ENCODE assay signal across 26 cellular contexts in genomic region chr7:2278026-2278425, GRCh38. TPM values are rescaled to one million over a fixed set of nuclear protein-coding genes. Genes with fewer than 3 reads are reported as not detected.
DNase-seq lines count a peak whose midpoint lies in the region; ATAC-seq and TF ChIP-seq lines count a peak whose summit lies in the region.
"Had no signal": no experiment of that assay in that cellular context is flagged by ENCODE, and none has a peak within 500 bp of the region (broad histone marks: within the 10 kb centered on the region; RNA-seq: fewer than 3 reads in every experiment).

No MANE protein-coding gene starts in this region.

- H2BK5ac ChIP-seq in neuronal stem cell (ENCODE audit: low read length): peak overlapping the region; percentile 11

- H3K27ac Mint-ChIP-seq in activated B cell treated with CpG ODN at 0.5 μM for 24 hours: peak overlapping the region; percentile 37
- H3K27ac Mint-ChIP-seq: CD4-positive, CD25-positive, alpha-beta regulatory T cell had no signal

- no peak overlapping the region for H3K14ac ChIP-seq in neuronal stem cell (ENCODE audit: low read length)

- no peak overlapping the region for H4K8ac ChIP-seq in neuronal stem cell (ENCODE audit: low read depth, low read length)

- no peak overlapping the region for H3K4ac ChIP-seq in neuronal stem cell (ENCODE audit: low read length)

- WGBS in neuronal stem cell (ENCODE audit: extremely low coverage in 2 of 2, insufficient read length in 2 of 2, insufficient replicate concordance in 1 of 2), 2 donors: no CpG with 5 or more reads among the region's 11 CpGs

- H4K91ac ChIP-seq in neuronal stem cell (ENCODE audit: low read depth, low read length, poor library complexity): no peak overlapping the region

- no peak overlapping the region for H3K27ac ChIP-seq in neuronal stem cell (replicated peaks; ENCODE audit: low read length)
- H3K27ac ChIP-seq: BLaER1, SJSA1 had no signal

- H3K4me3 ChIP-seq in neuronal stem cell (ENCODE audit: low read length in 2 of 2) (no peak overlapping the region), BE2C (ENCODE audit: low read depth, low read length) (no peak overlapping the region)
- H3K4me3 ChIP-seq: BLaER1, SJSA1 had no signal

- H3K79me1 ChIP-seq in neuronal stem cell (ENCODE audit: low read depth, low read length): peaks cover 10% of the 10 kb centered on the region

- H3K23ac ChIP-seq in neuronal stem cell (ENCODE audit: low read depth, low read length, poor library complexity): peak overlapping the region; percentile 73

- H3K4me1 ChIP-seq in neuronal stem cell (ENCODE audit: control insufficient read depth in 2 of 2, insufficient read depth in 1 of 2, low read depth in 1 of 2, low read length in 2 of 2) (peaks cover 9 to 10% of the 10 kb centered on the region in 2 donors), BE2C (peaks cover 10% of the 10 kb centered on the region)
- H3K4me1 ChIP-seq: SJSA1 had no signal

- H3K9me3 ChIP-seq in neuronal stem cell (replicated peaks in 1 of 2; ENCODE audit: control insufficient read depth in 2 of 2, insufficient read depth in 1 of 2, low read depth in 1 of 2, low read length in 2 of 2) (peaks cover 0 to 1% of the 10 kb centered on the region in 2 donors), BE2C (no peaks in the 10 kb centered on the region)
- H3K9me3 ChIP-seq: BLaER1, SJSA1 had no signal

- no peak overlapping the region for H2BK15ac ChIP-seq in neuronal stem cell (ENCODE audit: low read length)

- no peaks in the 10 kb centered on the region for H3K27me3 Mint-ChIP-seq in activated B cell treated with CpG ODN at 0.5 μM for 24 hours
- H3K27me3 Mint-ChIP-seq: CD4-positive, CD25-positive, alpha-beta regulatory T cell had no signal

- TF ChIP-seq CTCF in activated B cell treated with CpG ODN at 0.5 μM for 24 hours (IDR thresholded peaks at IDR 0.05) (no peak), BE2C (IDR thresholded peaks at IDR 0.05; ENCODE audit: low read depth, low read length) (no peak)

- peaks cover 30% of the 10 kb centered on the region for H3K4me1 Mint-ChIP-seq in activated B cell treated with CpG ODN at 0.5 μM for 24 hours

- H2AK5ac ChIP-seq in neuronal stem cell (ENCODE audit: low read depth, low read length): no peak overlapping the region

- CTCF ChIA-PET in activated B cell treated with CpG ODN at 0.5 μM for 24 hours (lab: Charles Lee): interaction anchor here (1.4 kb wide), 1 partner anchor 70 kb away, joined by 4 read pairs; no protein-coding TSS in a partner anchor

- peak; percentile 24 for DNase-seq in Right ventricle myocardium superior
- no peak for DNase-seq in left ventricle myocardium superior
- no peak for DNase-seq in activated B cell treated with CpG ODN at 0.5 μM for 24 hours
- no peak for DNase-seq in neuronal stem cell (ENCODE audit: low spot score)
- DNase-seq in middle frontal gyrus (ENCODE audit: extremely low spot score, low spot score): no peak
- DNase-seq in BE2C: no peak
- DNase-seq in anterior cingulate cortex (lab: John Stamatoyannopoulos, UW): no peak
- DNase-seq: 8988T; ACHN; CD4-positive, CD25-positive, alpha-beta regulatory T cell; DMS53; Karpas-422; NCI-H1092 treated with DMSO at 0.1 percent for 48 hours; NCI-H1436; NCI-H187; NCI-H2081 treated with DMSO at 0.1 percent for 48 hours; NCI-H2171; NCI-H345; NCI-H524; NCI-H774; NK-92 treated with Interleukin-12 subunit alpha and Interleukin-12 subunit beta, amount 100 ng/mL, for 24 hours; PC-3 had no signal

- H2AFZ ChIP-seq in neuronal stem cell (ENCODE audit: low read length): no peak overlapping the region

- peaks cover 47% of the 10 kb centered on the region for H3K36me3 Mint-ChIP-seq in activated B cell treated with CpG ODN at 0.5 μM for 24 hours (ENCODE audit: low read depth)

- no peak overlapping the region for H2BK120ac ChIP-seq in neuronal stem cell (ENCODE audit: low read depth, low read length)

- no peak overlapping the region for H3K9ac ChIP-seq in neuronal stem cell (ENCODE audit: low read depth, low read length, poor library complexity)
- H3K9ac ChIP-seq: BLaER1 had no signal

- POLR2A ChIA-PET in activated B cell treated with CpG ODN at 0.5 μM for 24 hours (lab: Charles Lee): no interaction called here

- no peaks in the 10 kb centered on the region for H3K27me3 ChIP-seq in neuronal stem cell (ENCODE audit: control insufficient read depth in 3 of 3, insufficient read depth in 3 of 3, low read depth in 1 of 3, low read length in 3 of 3)
- no peaks in the 10 kb centered on the region for H3K27me3 ChIP-seq in BE2C
- H3K27me3 ChIP-seq: BLaER1, SJSA1 had no signal

- no peak overlapping the region for H2BK12ac ChIP-seq in neuronal stem cell (ENCODE audit: low read length)

- ATAC-seq in Right ventricle myocardium superior (ENCODE audit: poor library complexity) (no peak), left ventricle myocardium superior (no peak), activated B cell treated with CpG ODN at 0.5 μM for 24 hours (ENCODE audit: low read depth) (no peak), HG02763 (IDR thresholded peaks at IDR 0.05; ENCODE audit: unreplicated experiment) (no peak)
- ATAC-seq: PC-3, Right ventricle myocardium inferior had no signal

- no peaks in the 10 kb centered on the region for H3K9me3 Mint-ChIP-seq in activated B cell treated with CpG ODN at 0.5 μM for 24 hours
- H3K9me3 Mint-ChIP-seq: CD4-positive, CD25-positive, alpha-beta regulatory T cell had no signal

- no peak overlapping the region for H3K4me2 ChIP-seq in neuronal stem cell (ENCODE audit: insufficient read depth, low read length, poor library complexity, severe bottlenecking)
- H3K4me2 ChIP-seq: BLaER1 had no signal

- H3K36me3 ChIP-seq in neuronal stem cell (replicated peaks in 1 of 2; ENCODE audit: control insufficient read depth in 2 of 2, insufficient read depth in 2 of 2, low read length in 2 of 2) (peaks cover 12 to 37% of the 10 kb centered on the region in 2 donors), BE2C (no peaks in the 10 kb centered on the region)

- H3K4me3 Mint-ChIP-seq in activated B cell treated with CpG ODN at 0.5 μM for 24 hours: no peak overlapping the region
- H3K4me3 Mint-ChIP-seq: CD4-positive, CD25-positive, alpha-beta regulatory T cell had no signal

- no peak overlapping the region for H3K18ac ChIP-seq in neuronal stem cell (ENCODE audit: low read length)

- intact Hi-C loops in Right ventricle myocardium superior (cut with DNase I) (no loop called here), left ventricle myocardium superior (cut with micrococcal nuclease) (no loop called here), activated B cell treated with CpG ODN at 0.5 μM for 24 hours (cut with micrococcal nuclease) (no loop called here)

RNA-seq across cellular contexts. Expression of gene NUDT1, which starts 36.0 kb away (rescaled TPM):
- total RNA-seq in Right ventricle myocardium superior (10.6 TPM), left ventricle myocardium superior (13.2 TPM), activated B cell treated with CpG ODN at 0.5 μM for 24 hours (38.0 and 42.6 TPM in 2 replicates)
- polyA plus RNA-seq in neuronal stem cell (2013, experiment 1 of 2): 46.7 TPM
- polyA plus RNA-seq in neuronal stem cell (2013, experiment 2 of 2): 46.4 TPM
- polyA plus RNA-seq in BE2C (2012; ENCODE audit: insufficient read depth, insufficient read length, low read depth): 96.1 TPM

RNA-seq across cellular contexts. Expression of gene MRM2, which starts 36.0 kb away (rescaled TPM):
- total RNA-seq in Right ventricle myocardium superior: 20.0 TPM
- total RNA-seq in left ventricle myocardium superior: 23.5 TPM
- total RNA-seq in activated B cell treated with CpG ODN at 0.5 μM for 24 hours: 35.3 and 36.5 TPM in 2 replicates
- polyA plus RNA-seq in neuronal stem cell (2013, experiment 1 of 2): 21.4 TPM
- 21.4 TPM for polyA plus RNA-seq in neuronal stem cell (2013, experiment 2 of 2)
- polyA plus RNA-seq in BE2C (2012; ENCODE audit: insufficient read depth, insufficient read length, low read depth): 76.2 TPM

RNA-seq across cellular contexts. Expression of gene SNX8, which starts 36.2 kb away (rescaled TPM):
- total RNA-seq in Right ventricle myocardium superior (19.1 TPM), left ventricle myocardium superior (16.7 TPM), activated B cell treated with CpG ODN at 0.5 μM for 24 hours (175 and 181 TPM in 2 replicates)
- 10.4 TPM for polyA plus RNA-seq in neuronal stem cell (2013, experiment 1 of 2)
- 12.5 TPM for polyA plus RNA-seq in neuronal stem cell (2013, experiment 2 of 2)
- polyA plus RNA-seq in BE2C (2012; ENCODE audit: insufficient read depth, insufficient read length, low read depth): 46.3 TPM

RNA-seq across cellular contexts. Expression of gene MAD1L1, which starts 45.3 kb away (rescaled TPM):
- total RNA-seq in Right ventricle myocardium superior (17.9 TPM), left ventricle myocardium superior (19.1 TPM), activated B cell treated with CpG ODN at 0.5 μM for 24 hours (54.6 and 65.7 TPM in 2 replicates)
- 20.0 TPM for polyA plus RNA-seq in neuronal stem cell (2013, experiment 1 of 2)
- 18.9 TPM for polyA plus RNA-seq in neuronal stem cell (2013, experiment 2 of 2)
- 65.7 TPM for polyA plus RNA-seq in BE2C (2012; ENCODE audit: insufficient read depth, insufficient read length, low read depth)
